ENCODE assay signal across 18 cellular contexts in the genomic region with DNA sequence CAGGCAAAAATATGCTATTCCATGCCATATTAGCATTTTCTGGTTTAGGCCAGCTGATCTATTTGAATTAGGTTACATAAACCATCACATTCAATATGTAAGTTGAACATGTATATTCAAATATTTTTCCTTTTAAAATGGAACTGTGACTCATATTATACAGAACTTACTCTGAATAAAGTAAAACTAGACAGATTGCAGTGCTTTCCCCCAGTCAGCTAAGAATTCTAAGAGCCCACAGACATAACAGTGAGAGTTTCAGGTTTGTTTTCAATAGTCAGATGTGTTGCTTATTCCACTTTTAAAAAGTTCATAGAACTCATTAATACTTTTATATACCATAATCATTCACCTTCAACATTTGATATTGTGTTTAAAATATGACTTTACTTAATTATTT.
DNase-seq lines count a peak whose midpoint lies in the region; ATAC-seq and FAIRE-seq lines count a peak whose summit lies in the region.
"Had no signal": no experiment of that assay in that cellular context is flagged by ENCODE, and none has a peak within 500 bp of the region (broad histone marks: within the 10 kb centered on the region; RNA-seq: fewer than 3 reads in every experiment).

No MANE protein-coding gene starts in this region.

- peak; percentile 56 for ATAC-seq in GM18511 (IDR thresholded peaks at IDR 0.05; ENCODE audit: unreplicated experiment)
- peak; percentile 52 for ATAC-seq in GM19395 (IDR thresholded peaks at IDR 0.05; ENCODE audit: unreplicated experiment)
- ATAC-seq in HG02798 (IDR thresholded peaks at IDR 0.05; ENCODE audit: poor library complexity, unreplicated experiment): peak; percentile 64
- peak; percentile 45 for ATAC-seq in HG03521 (IDR thresholded peaks at IDR 0.05; ENCODE audit: unreplicated experiment)
- ATAC-seq in GM21529 (IDR thresholded peaks at IDR 0.05; ENCODE audit: unreplicated experiment): no peak

- no peak for DNase-seq in GM19239 (ENCODE audit: insufficient read length, low spot score)
- no peak for DNase-seq in stimulated activated CD4-positive, alpha-beta T cell treated with anti-CD3 and anti-CD28 coated beads, Interleukin-12 subunit alpha, Interleukin-12 subunit beta, amount 100 ng/mL, for 4 hours
- no peak for DNase-seq in NCI-H524 (lab: John Stamatoyannopoulos, UW)
- DNase-seq: ACHN; Calu3; CD4-positive, alpha-beta T cell; DMS 273 treated with DMSO at 0.1 percent for 48 hours; GOT3; H9; IMR-90; Kasumi-1; KBM-7 had no signal

- no peak for FAIRE-seq in GM19239 (lab: Jason Lieb, UNC)
- FAIRE-seq: G401.6 had no signal
